ENCODE assay signal across 23 cellular contexts in genomic region chr16:66258916-66259845, GRCh38.
A peak's percentile ranks its signal among the peaks of the same experiment; 100 is the strongest.
DNase-seq lines count a peak whose midpoint lies in the region; ATAC-seq, FAIRE-seq and TF ChIP-seq lines count a peak whose summit lies in the region.
"Had no signal": no experiment of that assay in that cellular context is flagged by ENCODE, and none has a peak within 500 bp of the region (broad histone marks: within the 10 kb centered on the region; RNA-seq: fewer than 3 reads in every experiment).

No MANE protein-coding gene starts in this region.

- H3K27ac Mint-ChIP-seq in activated CD8-positive, alpha-beta memory T cell treated with anti-CD3 and anti-CD28 coated beads, Interleukin-2, amount 10 ng/mL, durations not matched to agents 7 days and 5 days, result no peak overlapping the region
- no peak overlapping the region for H3K27ac Mint-ChIP-seq in osteocyte (ENCODE audit: unreplicated experiment)
- H3K27ac Mint-ChIP-seq: H9, HFFc6 had no signal

- no peaks in the 10 kb centered on the region for H3K36me3 Mint-ChIP-seq in activated CD8-positive, alpha-beta memory T cell treated with anti-CD3 and anti-CD28 coated beads, Interleukin-2, amount 10 ng/mL, durations not matched to agents 7 days and 5 days
- H3K36me3 Mint-ChIP-seq in osteocyte (ENCODE audit: unreplicated experiment), result no peaks in the 10 kb centered on the region

- H3K9me3 Mint-ChIP-seq in activated CD8-positive, alpha-beta memory T cell treated with anti-CD3 and anti-CD28 coated beads, Interleukin-2, amount 10 ng/mL, durations not matched to agents 7 days and 5 days (ENCODE audit: low read depth), result no peaks in the 10 kb centered on the region
- peaks cover 4% of the 10 kb centered on the region for H3K9me3 Mint-ChIP-seq in osteocyte (ENCODE audit: unreplicated experiment)
- H3K9me3 Mint-ChIP-seq: H9, HFFc6 had no signal

- H3K27me3 ChIP-seq in BLaER1, result no peaks in the 10 kb centered on the region
- H3K27me3 ChIP-seq in HepG2 (ENCODE audit: control insufficient read depth in 1 of 2, insufficient read depth in 2 of 2, low read length in 2 of 2), result peaks cover 7 to 14% of the 10 kb centered on the region in 2 experiments; a peak in 3 of 5 replicates

- no peak for FAIRE-seq in HepG2 (lab: Jason Lieb, UNC)
- FAIRE-seq: A204.1, D721Med, K562 had no signal

- H4K20me1 ChIP-seq in BLaER1 (no peaks in the 10 kb centered on the region), HepG2 (ENCODE audit: insufficient read depth, low read length) (no peaks in the 10 kb centered on the region)

- H3K4me2 ChIP-seq in BLaER1 (peak overlapping the region; percentile 89), HepG2 (ENCODE audit: low read depth, low read length) (no peak overlapping the region)

- no peak for TF ChIP-seq RAD21 in HepG2 (CRISPR knock-in tag; IDR thresholded peaks at IDR 0.05)

- TF ChIP-seq CTCF in HepG2 (CRISPR knock-in tag; IDR thresholded peaks at IDR 0.05) (no peak), osteocyte (IDR thresholded peaks at IDR 0.05) (no peak)

- H3K4me3 Mint-ChIP-seq in activated CD8-positive, alpha-beta memory T cell treated with anti-CD3 and anti-CD28 coated beads, Interleukin-2, amount 10 ng/mL, durations not matched to agents 7 days and 5 days, result no peak overlapping the region
- no peak overlapping the region for H3K4me3 Mint-ChIP-seq in osteocyte (ENCODE audit: unreplicated experiment)
- H3K4me3 Mint-ChIP-seq: H9, HFFc6 had no signal

- TF ChIP-seq POLR2A in HepG2 (IDR thresholded peaks at IDR 0.05; ENCODE audit: insufficient read depth in 1 of 2, low read depth in 2 of 2, low read length in 2 of 2), result no peak

- POLR2A ChIA-PET in HepG2 (lab: Yijun Ruan, JAX), result no interaction called here

- H3K79me2 ChIP-seq in HepG2 (ENCODE audit: insufficient read depth, low read length), result no peaks in the 10 kb centered on the region

- peak; percentile 36 for DNase-seq in activated CD8-positive, alpha-beta memory T cell treated with anti-CD3 and anti-CD28 coated beads, Interleukin-2, amount 10 ng/mL, durations not matched to agents 7 days and 5 days
- DNase-seq in HepG2 (ENCODE audit: low spot score) (no peak), osteocyte (ENCODE audit: extremely low spot score, unreplicated experiment) (peak; percentile 68), NCI-H1417 treated with DMSO at 0.1 percent for 48 hours (lab: John Stamatoyannopoulos, UW) (no peak), NCI-H1694 treated with DMSO at 0.1 percent for 48 hours (lab: John Stamatoyannopoulos, UW) (no peak)
- DNase-seq: DMS79; H9; HFFc6; MM.1S; NCI-H1048; NCI-H1436 treated with DMSO at 0.1 percent for 48 hours; NCI-H2029; NCI-H226; NCI-H510A treated with DMSO at 0.1 percent for 48 hours; NCI-H748 treated with DMSO at 0.1 percent for 48 hours; NK-92 treated with Interleukin-12 subunit alpha and Interleukin-12 subunit beta, amount 100 ng/mL, for 24 hours had no signal

- H3K36me3 ChIP-seq in BLaER1, result no peaks in the 10 kb centered on the region
- no peaks in the 10 kb centered on the region for H3K36me3 ChIP-seq in HepG2 (replicated peaks in 1 of 2; ENCODE audit: control insufficient read depth in 1 of 2, insufficient read depth in 2 of 2, low read length in 2 of 2)

- BruUV-seq in HepG2 (replicated peaks; lab: Mats Ljungman, UMichigan), result no TSS peak

- H3K9ac ChIP-seq in BLaER1 (no peak overlapping the region), HepG2 (ENCODE audit: insufficient read depth, low read depth, low read length) (no peak overlapping the region)

- H3K9me3 ChIP-seq in BLaER1 (no peaks in the 10 kb centered on the region), HepG2 (ENCODE audit: low read length) (no peaks in the 10 kb centered on the region)

- 0% methylated on average over 2 of the region's 6 CpGs for WGBS in HepG2 (ENCODE audit: low lambda C conversion rate)

- in situ Hi-C loops in HepG2 (cut with HindIII; ENCODE audit: extremely low pct_ligation_motif_present, low pct_unique_long_range_greater_than_20kb), result no loop called here

- TF ChIP-seq EP300 in HepG2 (IDR thresholded peaks at IDR 0.05; ENCODE audit: low read depth in 2 of 2, low read length in 2 of 2) (no peak), HepG2 (CRISPR knock-in tag; IDR thresholded peaks at IDR 0.05; ENCODE audit: borderline replicate concordance) (no peak)

- no peak for ATAC-seq in activated CD8-positive, alpha-beta memory T cell treated with anti-CD3 and anti-CD28 coated beads, Interleukin-2, amount 10 ng/mL, durations not matched to agents 7 days and 5 days
- ATAC-seq in HepG2, result no peak
- ATAC-seq in GM21717 (IDR thresholded peaks at IDR 0.05; ENCODE audit: unreplicated experiment), result no peak
- ATAC-seq in GM21423 (IDR thresholded peaks at IDR 0.05; ENCODE audit: unreplicated experiment), result no peak
- ATAC-seq: K562 had no signal

- H3K4me1 ChIP-seq in BLaER1 (peaks cover 78% of the 10 kb centered on the region), HepG2 (ENCODE audit: insufficient read depth, low read length) (no peaks in the 10 kb centered on the region)

- H3K27me3 Mint-ChIP-seq in activated CD8-positive, alpha-beta memory T cell treated with anti-CD3 and anti-CD28 coated beads, Interleukin-2, amount 10 ng/mL, durations not matched to agents 7 days and 5 days, result peaks cover 5% of the 10 kb centered on the region
- no peaks in the 10 kb centered on the region for H3K27me3 Mint-ChIP-seq in osteocyte (ENCODE audit: unreplicated experiment)

- CTCF ChIA-PET in activated CD8-positive, alpha-beta memory T cell treated with anti-CD3 and anti-CD28 coated beads, Interleukin-2, amount 10 ng/mL, durations not matched to agents 7 days and 5 days (lab: Charles Lee), result interaction anchor here (0.7 kb wide), 1 partner anchor 12 kb away, joined by 4 read pairs; no protein-coding TSS in a partner anchor
- CTCF ChIA-PET in HepG2 (lab: Yijun Ruan, JAX; ENCODE audit: low intra/inter-chr PET ratio, low total read pairs), result no interaction called here

- H3K4me3 ChIP-seq in BLaER1 (no peak overlapping the region), HepG2 (replicated peaks in 1 of 3; ENCODE audit: insufficient read depth in 1 of 3, low read depth in 2 of 3, low read length in 3 of 3) (no peak overlapping the region)
- H3K4me3 ChIP-seq: K562 had no signal

- intact Hi-C loops in HepG2 (cut with micrococcal nuclease; ENCODE audit: unreplicated experiment), result no loop called here

- H3K27ac ChIP-seq in BLaER1 (peak overlapping the region; percentile 67), HepG2 (ENCODE audit: extremely low read length, insufficient read depth, low read length) (no peak overlapping the region)
- H3K27ac ChIP-seq: RWPE1 had no signal

- H2AFZ ChIP-seq in HepG2 (ENCODE audit: low read length), result no peak overlapping the region

- H3K4me1 Mint-ChIP-seq in activated CD8-positive, alpha-beta memory T cell treated with anti-CD3 and anti-CD28 coated beads, Interleukin-2, amount 10 ng/mL, durations not matched to agents 7 days and 5 days, result no peaks in the 10 kb centered on the region
- peaks cover 36% of the 10 kb centered on the region for H3K4me1 Mint-ChIP-seq in osteocyte (ENCODE audit: unreplicated experiment)
- H3K4me1 Mint-ChIP-seq: H9 had no signal

TF ChIP-seq in HepG2, 621 proteins besides CTCF, POLR2A, EP300 and RAD21 (continues in another document):
- TF ChIP-seq PREB (CRISPR knock-in tag; IDR thresholded peaks at IDR 0.05), result no peak
- no peak for TF ChIP-seq PRPF4 (IDR thresholded peaks at IDR 0.05; ENCODE audit: low read depth, low read length, poor library complexity, severe bottlenecking)
- TF ChIP-seq ELF1 (CRISPR knock-in tag; IDR thresholded peaks at IDR 0.05), result no peak
- no peak for TF ChIP-seq PBX2 (CRISPR knock-in tag; IDR thresholded peaks at IDR 0.05)
- TF ChIP-seq ZNF768 (CRISPR knock-in tag; IDR thresholded peaks at IDR 0.05), result peak; percentile 70

Comparison
In these comparisons a context has a peak if more than half of its experiments do, and no peak if none do; other contexts are left out.
1. DNase-seq: peak in activated CD8-positive, alpha-beta memory T cell treated with anti-CD3 and anti-CD28 coated beads, Interleukin-2, amount 10 ng/mL, durations not matched to agents 7 days and 5 days (single experiment) and osteocyte (single experiment); none in HepG2 (single experiment), NCI-H1417 treated with DMSO at 0.1 percent for 48 hours (single experiment) and NCI-H1694 treated with DMSO at 0.1 percent for 48 hours (single experiment).